19 cellular contexts compared by ENCODE assay signal in genomic region chr5:143600396-143601075, GRCh38.
A peak's percentile ranks its signal among the peaks of the same experiment; 100 is the strongest.
DNase-seq lines count a peak whose midpoint lies in the region; ATAC-seq and TF ChIP-seq lines count a peak whose summit lies in the region.
"Had no signal": no experiment of that assay in that cellular context is flagged by ENCODE, and none has a peak within 500 bp of the region (broad histone marks: within the 10 kb centered on the region; RNA-seq: fewer than 3 reads in every experiment).

No MANE protein-coding gene starts in this region.

- H3K27me3 Mint-ChIP-seq in natural killer cell treated with Interleukin-12 subunit alpha and Interleukin-12 subunit beta and Interleukin-15 and Interleukin-18, amount 100 ng/mL, for 72 hours = no peaks in the 10 kb centered on the region
- H3K27me3 Mint-ChIP-seq in natural killer cell (ENCODE audit: low read depth in 2 of 2) = peaks cover 0 to 12% of the 10 kb centered on the region in 2 donors
- H3K27me3 Mint-ChIP-seq: activated CD4-positive, alpha-beta T cell treated with anti-CD3 and anti-CD28 coated beads, Interleukin-2, amount 10 ng/mL, durations not matched to agents 24 days and 14 days had no signal

- intact Hi-C loops in natural killer cell (cut with micrococcal nuclease) = no loop called here

- H3K27ac Mint-ChIP-seq in natural killer cell treated with Interleukin-12 subunit alpha and Interleukin-12 subunit beta and Interleukin-15 and Interleukin-18, amount 100 ng/mL, for 72 hours = peak overlapping the region; percentile 50 to 96
- no peak overlapping the region for H3K27ac Mint-ChIP-seq in natural killer cell
- H3K27ac Mint-ChIP-seq: activated CD4-positive, alpha-beta T cell treated with anti-CD3 and anti-CD28 coated beads, Interleukin-2, amount 10 ng/mL, durations not matched to agents 24 days and 14 days; activated T-cell treated with anti-CD3 and anti-CD28 coated beads, Interleukin-2, amount 50 U/mL, for 24 hours; mesothelial cell of epicardium had no signal

- H3K36me3 ChIP-seq in HAP-1 (replicated peaks) = no peaks in the 10 kb centered on the region
- H3K36me3 ChIP-seq: adrenal gland, Peyer's patch had no signal

- H3K27me3 ChIP-seq in HAP-1 (ENCODE audit: low read depth) = no peaks in the 10 kb centered on the region
- H3K27me3 ChIP-seq: Peyer's patch had no signal

- no peak for ATAC-seq in natural killer cell treated with Interleukin-12 subunit alpha and Interleukin-12 subunit beta and Interleukin-15 and Interleukin-18, amount 100 ng/mL, for 72 hours
- no peak for ATAC-seq in natural killer cell

- in situ Hi-C loops in HAP-1 (cut with MboI; ENCODE audit: low sequenced_read_pairs) = no loop called here

- no peak overlapping the region for H3K4me3 Mint-ChIP-seq in natural killer cell treated with Interleukin-12 subunit alpha and Interleukin-12 subunit beta and Interleukin-15 and Interleukin-18, amount 100 ng/mL, for 72 hours
- no peak overlapping the region for H3K4me3 Mint-ChIP-seq in natural killer cell
- H3K4me3 Mint-ChIP-seq: activated CD4-positive, alpha-beta T cell treated with anti-CD3 and anti-CD28 coated beads, Interleukin-2, amount 10 ng/mL, durations not matched to agents 24 days and 14 days; activated T-cell treated with anti-CD3 and anti-CD28 coated beads, Interleukin-2, amount 50 U/mL, for 24 hours; mesothelial cell of epicardium had no signal

- no peaks in the 10 kb centered on the region for H3K9me3 ChIP-seq in HAP-1
- H3K9me3 ChIP-seq: adrenal gland, Peyer's patch had no signal

- peaks cover 3% of the 10 kb centered on the region for H3K9me3 Mint-ChIP-seq in natural killer cell treated with Interleukin-12 subunit alpha and Interleukin-12 subunit beta and Interleukin-15 and Interleukin-18, amount 100 ng/mL, for 72 hours
- peaks cover 0 to 2% of the 10 kb centered on the region in 2 donors for H3K9me3 Mint-ChIP-seq in natural killer cell

- no peak for TF ChIP-seq CTCF in natural killer cell (IDR thresholded peaks at IDR 0.05)
- TF ChIP-seq CTCF in fibroblast of villous mesenchyme (IDR thresholded peaks at IDR 0.05; ENCODE audit: insufficient read depth, low read depth, low read length) = no peak

- DNase-seq in natural killer cell treated with Interleukin-12 subunit alpha and Interleukin-12 subunit beta and Interleukin-15 and Interleukin-18, amount 100 ng/mL, for 72 hours (ENCODE audit: low spot score) = no peak
- DNase-seq in natural killer cell (no peak), SKM-1 (lab: John Stamatoyannopoulos, UW; ENCODE audit: unreplicated experiment) (peak; percentile 22), fibroblast of villous mesenchyme (ENCODE audit: low read depth) (peak; percentile 62), HAP-1 (ENCODE audit: low spot score in 2 of 2) (no peak), NCI-H146 (lab: John Stamatoyannopoulos, UW) (no peak), NCI-H2227 (lab: John Stamatoyannopoulos, UW; ENCODE audit: unreplicated experiment) (no peak), DMS 273 treated with DMSO at 0.1 percent for 48 hours (lab: John Stamatoyannopoulos, UW) (no peak)
- DNase-seq: activated CD4-positive, alpha-beta T cell treated with anti-CD3 and anti-CD28 coated beads, Interleukin-2, amount 10 ng/mL, durations not matched to agents 24 days and 14 days; activated T-cell treated with anti-CD3 and anti-CD28 coated beads, Interleukin-2, amount 50 U/mL, for 24 hours; adrenal gland; dermis blood vessel endothelial cell; DMS153; NCI-H1105; NCI-H524; nucleus accumbens; Peyer's patch; T-helper 2 cell had no signal

- H3K36me3 Mint-ChIP-seq in natural killer cell treated with Interleukin-12 subunit alpha and Interleukin-12 subunit beta and Interleukin-15 and Interleukin-18, amount 100 ng/mL, for 72 hours = peaks cover 21% of the 10 kb centered on the region
- no peaks in the 10 kb centered on the region for H3K36me3 Mint-ChIP-seq in natural killer cell
- H3K36me3 Mint-ChIP-seq: mesothelial cell of epicardium had no signal

- H3K4me3 ChIP-seq in fibroblast of villous mesenchyme (ENCODE audit: low read depth, low read length) (no peak overlapping the region), HAP-1 (no peak overlapping the region)
- H3K4me3 ChIP-seq: adrenal gland, Peyer's patch had no signal

- H3K4me1 Mint-ChIP-seq in natural killer cell treated with Interleukin-12 subunit alpha and Interleukin-12 subunit beta and Interleukin-15 and Interleukin-18, amount 100 ng/mL, for 72 hours (ENCODE audit: low read depth in 2 of 2) = peaks cover 49 to 57% of the 10 kb centered on the region in 2 donors
- H3K4me1 Mint-ChIP-seq in natural killer cell = peaks cover 31 to 38% of the 10 kb centered on the region in 2 donors

- H3K4me1 ChIP-seq in HAP-1 = no peaks in the 10 kb centered on the region
- H3K4me1 ChIP-seq: adrenal gland had no signal

Comparison
In these comparisons a context has a peak if more than half of its experiments do, and no peak if none do; other contexts are left out.
1. H3K27ac Mint-ChIP-seq: peak in natural killer cell treated with Interleukin-12 subunit alpha and Interleukin-12 subunit beta and Interleukin-15 and Interleukin-18, amount 100 ng/mL, for 72 hours (2 of 2); none in natural killer cell (0 of 2).
2. DNase-seq: peak in SKM-1 (single experiment) and fibroblast of villous mesenchyme (single experiment); none in natural killer cell treated with Interleukin-12 subunit alpha and Interleukin-12 subunit beta and Interleukin-15 and Interleukin-18, amount 100 ng/mL, for 72 hours (single experiment), natural killer cell (single experiment), HAP-1 (0 of 2), NCI-H146 (single experiment), NCI-H2227 (single experiment) and DMS 273 treated with DMSO at 0.1 percent for 48 hours (single experiment).